ENCODE assay signal across 8 cellular contexts in genomic region chr9:6412572-6413364, GRCh38. TPM values are rescaled to one million over a fixed set of nuclear protein-coding genes. Genes with fewer than 3 reads are reported as not detected.
DNase-seq lines count a peak whose midpoint lies in the region; ATAC-seq and TF ChIP-seq lines count a peak whose summit lies in the region.

Gene UHRF2 (plus strand): TSS chr9:6413199. CDS start chr9:6413491, 292 bp downstream.

- ATAC-seq in GM19043 (IDR thresholded peaks at IDR 0.05; ENCODE audit: low read depth, unreplicated experiment) (peak; percentile 69), HG03378 (IDR thresholded peaks at IDR 0.05; ENCODE audit: unreplicated experiment) (peak; percentile 78)

- H3K4me3 ChIP-seq in AG10803 (ENCODE audit: low read length) (peak within 1 kb of the TSS; percentile 88), kidney epithelial cell (ENCODE audit: low read depth, low read length) (peak within 1 kb of the TSS; percentile 80)

- no peaks in the 10 kb centered on the region for H3K27me3 ChIP-seq in kidney epithelial cell (ENCODE audit: control insufficient read depth, insufficient read depth, low read length)

- TF ChIP-seq CTCF in AG10803 (conservative IDR thresholded peaks at IDR 0.05; ENCODE audit: low read length) (no peak), kidney epithelial cell (IDR thresholded peaks at IDR 0.05; ENCODE audit: insufficient read depth, low read length, poor library complexity, severe bottlenecking) (no peak)

- DNase-seq in AG10803 (ENCODE audit: low read depth) (peak; percentile 97), NCI-H460 (ENCODE audit: extremely low read depth, low read depth) (peak; percentile 94), cerebellum (ENCODE audit: low spot score) (peak; percentile 97), kidney epithelial cell (ENCODE audit: low read depth) (peak; percentile 85)
- peak; percentile 99 for DNase-seq in activated CD4-positive, alpha-beta T cell treated with anti-CD3 and anti-CD28 coated beads for 1 hour
- DNase-seq in stimulated activated CD4-positive, alpha-beta T cell treated with anti-CD3 and anti-CD28 coated beads, Interleukin-15, amount 100 ng/mL, for 48 hours (ENCODE audit: low read depth in 2 of 2): peak; percentile 99

- no peaks in the 10 kb centered on the region for H3K36me3 ChIP-seq in kidney epithelial cell (ENCODE audit: control insufficient read depth, insufficient read depth, low read length)

RNA-seq across cellular contexts. Expression of gene UHRF2, which starts in this region (rescaled TPM):
- 43.5 and 45.8 TPM in 2 replicates for total RNA-seq in NCI-H460 (2014; rRNA removed; shearing (Covaris generic))
- 79.0 and 95.4 TPM in 2 replicates for polyA plus RNA-seq in NCI-H460 (2014; cell fraction: nucleus; rRNA removed)
- total RNA-seq in cerebellum (87.2 TPM), kidney epithelial cell (31.9 and 32.9 TPM in 2 replicates)

Comparison
In these comparisons a context has a peak if more than half of its experiments do, and no peak if none do; other contexts are left out.
1. Peak in every context shown above with its lines: DNase-seq, ATAC-seq and H3K4me3 ChIP-seq.